1 cellular context compared by ENCODE assay signal in genomic region chr3:11655188-11655928, GRCh38.
TF ChIP-seq lines count a peak whose summit lies in the region.

No MANE protein-coding gene starts in this region.

TF ChIP-seq in HEK293, 187 proteins besides CTCF, POLR2A, EP300 and RAD21 (continued from another document):
- TF ChIP-seq, protein P1, sequence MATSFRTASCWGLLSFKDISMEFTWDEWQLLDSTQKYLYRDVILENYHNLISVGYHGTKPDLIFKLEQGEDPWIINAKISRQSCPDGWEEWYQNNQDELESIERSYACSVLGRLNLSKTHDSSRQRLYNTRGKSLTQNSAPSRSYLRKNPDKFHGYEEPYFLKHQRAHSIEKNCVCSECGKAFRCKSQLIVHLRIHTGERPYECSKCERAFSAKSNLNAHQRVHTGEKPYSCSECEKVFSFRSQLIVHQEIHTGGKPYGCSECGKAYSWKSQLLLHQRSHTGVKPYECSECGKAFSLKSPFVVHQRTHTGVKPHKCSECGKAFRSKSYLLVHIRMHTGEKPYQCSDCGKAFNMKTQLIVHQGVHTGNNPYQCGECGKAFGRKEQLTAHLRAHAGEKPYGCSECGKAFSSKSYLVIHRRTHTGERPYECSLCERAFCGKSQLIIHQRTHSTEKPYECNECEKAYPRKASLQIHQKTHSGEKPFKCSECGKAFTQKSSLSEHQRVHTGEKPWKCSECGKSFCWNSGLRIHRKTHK (tag by site-specific recombination; IDR thresholded peaks at IDR 0.05) = no peak
- no peak for TF ChIP-seq IKZF3 (tag by site-specific recombination; IDR thresholded peaks at IDR 0.05)
- no peak for TF ChIP-seq ZSCAN16 (tag by site-specific recombination; IDR thresholded peaks at IDR 0.05)
- TF ChIP-seq GLI2 (tag by site-specific recombination; IDR thresholded peaks at IDR 0.05; ENCODE audit: borderline replicate concordance, low read depth) = no peak
- TF ChIP-seq MYNN (tag by site-specific recombination; IDR thresholded peaks at IDR 0.05; ENCODE audit: borderline replicate concordance) = no peak
- no peak for TF ChIP-seq ZNF624 (tag by site-specific recombination; IDR thresholded peaks at IDR 0.05)
- TF ChIP-seq ZNF146 (tag by site-specific recombination; IDR thresholded peaks at IDR 0.05) = no peak
- TF ChIP-seq ZNF354C (tag by site-specific recombination; IDR thresholded peaks at IDR 0.05; ENCODE audit: borderline replicate concordance, low read depth) = no peak
- TF ChIP-seq ZNF473 (tag by site-specific recombination; IDR thresholded peaks at IDR 0.05) = no peak
